ENCODE assay signal across 9 cellular contexts in genomic region chr1:8094481-8095241, GRCh38.
DNase-seq lines count a peak whose midpoint lies in the region; ATAC-seq and TF ChIP-seq lines count a peak whose summit lies in the region.
"Had no signal": no experiment of that assay in that cellular context is flagged by ENCODE, and none has a peak within 500 bp of the region (broad histone marks: within the 10 kb centered on the region; RNA-seq: fewer than 3 reads in every experiment).

No MANE protein-coding gene starts in this region.

- H3K9me3 ChIP-seq in RWPE2 (ENCODE audit: severe bottlenecking) (no peaks in the 10 kb centered on the region), thyroid gland (no peaks in the 10 kb centered on the region)
- H3K9me3 ChIP-seq: SJCRH30 had no signal

- H3K36me3 ChIP-seq in RWPE2 (ENCODE audit: low read depth) (no peaks in the 10 kb centered on the region), thyroid gland (no peaks in the 10 kb centered on the region)
- H3K36me3 ChIP-seq: SJCRH30 had no signal

- TF ChIP-seq CTCF in RWPE2 (IDR thresholded peaks at IDR 0.05; ENCODE audit: poor library complexity, severe bottlenecking) (no peak), thyroid gland (IDR thresholded peaks at IDR 0.05) (no peak)

- peaks cover 17% of the 10 kb centered on the region for H3K27me3 Mint-ChIP-seq in activated naive CD8-positive, alpha-beta T cell treated with anti-CD3 and anti-CD28 coated beads, Interleukin-2, amount 50 U/mL, for 24 hours
- peaks cover 18% of the 10 kb centered on the region for H3K27me3 Mint-ChIP-seq in activated naive CD8-positive, alpha-beta T cell treated with anti-CD3 and anti-CD28 coated beads for 36 hours

- no peaks in the 10 kb centered on the region for H3K9me3 Mint-ChIP-seq in activated naive CD8-positive, alpha-beta T cell treated with anti-CD3 and anti-CD28 coated beads, Interleukin-2, amount 50 U/mL, for 24 hours
- H3K9me3 Mint-ChIP-seq in activated naive CD8-positive, alpha-beta T cell treated with anti-CD3 and anti-CD28 coated beads for 36 hours = no peaks in the 10 kb centered on the region

- peak; percentile 74 for ATAC-seq in activated naive CD8-positive, alpha-beta T cell treated with anti-CD3 and anti-CD28 coated beads, Interleukin-2, amount 50 U/mL, for 24 hours
- no peak for ATAC-seq in RWPE2 (ENCODE audit: low read depth)
- peak; percentile 32 for ATAC-seq in left ventricle myocardium superior
- no peak for ATAC-seq in HG03280 (IDR thresholded peaks at IDR 0.05; ENCODE audit: unreplicated experiment)

- in situ Hi-C loops in G401 (cut with HindIII; ENCODE audit: low sequenced_read_pairs) = no loop called here

- H3K27ac Mint-ChIP-seq in activated naive CD8-positive, alpha-beta T cell treated with anti-CD3 and anti-CD28 coated beads, Interleukin-2, amount 50 U/mL, for 24 hours = peak overlapping the region; percentile 23
- H3K27ac Mint-ChIP-seq in activated naive CD8-positive, alpha-beta T cell treated with anti-CD3 and anti-CD28 coated beads for 36 hours = no peak overlapping the region

- intact Hi-C loops in left ventricle myocardium superior (cut with micrococcal nuclease) = no loop called here
- intact Hi-C loops in thyroid gland (cut with DNase I) = no loop called here

- DNase-seq in activated naive CD8-positive, alpha-beta T cell treated with anti-CD3 and anti-CD28 coated beads, Interleukin-2, amount 50 U/mL, for 24 hours = no peak
- no peak for DNase-seq in activated naive CD8-positive, alpha-beta T cell treated with anti-CD3 and anti-CD28 coated beads for 36 hours
- DNase-seq in RWPE2 (ENCODE audit: low spot score) (no peak), left ventricle myocardium superior (no peak), thyroid gland (no peak), G401 (ENCODE audit: low spot score) (no peak), hippocampal formation (lab: John Stamatoyannopoulos, UW) (no peak)

- peaks cover 57% of the 10 kb centered on the region for H3K4me1 ChIP-seq in RWPE2 (ENCODE audit: insufficient read depth, poor library complexity, severe bottlenecking)
- peaks cover 35 to 50% of the 10 kb centered on the region in 2 donors for H3K4me1 ChIP-seq in thyroid gland

- no peak for TF ChIP-seq POLR2A in thyroid gland (IDR thresholded peaks at IDR 0.05)

- H3K36me3 Mint-ChIP-seq in activated naive CD8-positive, alpha-beta T cell treated with anti-CD3 and anti-CD28 coated beads, Interleukin-2, amount 50 U/mL, for 24 hours (ENCODE audit: low read depth) = no peaks in the 10 kb centered on the region
- no peaks in the 10 kb centered on the region for H3K36me3 Mint-ChIP-seq in activated naive CD8-positive, alpha-beta T cell treated with anti-CD3 and anti-CD28 coated beads for 36 hours

- H3K4me1 Mint-ChIP-seq in activated naive CD8-positive, alpha-beta T cell treated with anti-CD3 and anti-CD28 coated beads, Interleukin-2, amount 50 U/mL, for 24 hours = peaks cover 60% of the 10 kb centered on the region
- H3K4me1 Mint-ChIP-seq in activated naive CD8-positive, alpha-beta T cell treated with anti-CD3 and anti-CD28 coated beads for 36 hours = peaks cover 32% of the 10 kb centered on the region

- H3K27ac ChIP-seq in RWPE2 (ENCODE audit: poor library complexity, severe bottlenecking) = peak overlapping the region; percentile 100
- H3K27ac ChIP-seq in thyroid gland = peak overlapping the region in 2 of 3 donors; percentile 56 to 57
- H3K27ac ChIP-seq: SJCRH30 had no signal

- WGBS in thyroid gland, 2 donors = 67 to 69% methylated on average over 18 of the region's 18 CpGs

- H3K4me3 ChIP-seq in RWPE2 (ENCODE audit: severe bottlenecking) = no peak overlapping the region
- no peak overlapping the region for H3K4me3 ChIP-seq in thyroid gland (replicated peaks in 1 of 3)
- H3K4me3 ChIP-seq: SJCRH30 had no signal

- H3K4me3 Mint-ChIP-seq in activated naive CD8-positive, alpha-beta T cell treated with anti-CD3 and anti-CD28 coated beads, Interleukin-2, amount 50 U/mL, for 24 hours = no peak overlapping the region
- no peak overlapping the region for H3K4me3 Mint-ChIP-seq in activated naive CD8-positive, alpha-beta T cell treated with anti-CD3 and anti-CD28 coated beads for 36 hours

- H3K27me3 ChIP-seq in RWPE2 (ENCODE audit: insufficient read depth, poor library complexity, severe bottlenecking) = no peaks in the 10 kb centered on the region
- no peaks in the 10 kb centered on the region for H3K27me3 ChIP-seq in thyroid gland
- H3K27me3 ChIP-seq: SJCRH30 had no signal

Comparison
In these comparisons a context has a peak if more than half of its experiments do, and no peak if none do; other contexts are left out.
1. ATAC-seq: peak in activated naive CD8-positive, alpha-beta T cell treated with anti-CD3 and anti-CD28 coated beads, Interleukin-2, amount 50 U/mL, for 24 hours (single experiment) and left ventricle myocardium superior (single experiment); none in RWPE2 (single experiment) and HG03280 (single experiment).